1 cellular context compared by ENCODE assay signal in the genomic region with DNA sequence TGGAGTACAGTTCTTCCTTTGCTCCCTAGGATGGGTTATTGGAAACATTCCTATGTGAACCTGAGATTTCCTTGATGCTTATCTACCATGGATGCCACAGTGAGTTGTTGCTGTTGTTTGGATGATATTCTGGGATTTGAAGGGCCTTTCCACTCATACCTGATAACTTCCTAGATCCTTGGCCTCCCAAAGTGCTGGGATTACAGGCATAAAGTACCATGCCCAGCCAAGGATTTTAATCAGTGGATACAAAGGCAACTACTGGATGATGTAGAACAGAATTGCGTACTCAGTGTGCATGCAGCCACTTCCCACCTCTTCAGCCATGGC.
TF ChIP-seq lines count a peak whose summit lies in the region.

No MANE protein-coding gene starts in this region.

TF ChIP-seq in K562, 482 proteins besides CTCF, POLR2A, EP300 and RAD21:
- TF ChIP-seq, protein P1, sequence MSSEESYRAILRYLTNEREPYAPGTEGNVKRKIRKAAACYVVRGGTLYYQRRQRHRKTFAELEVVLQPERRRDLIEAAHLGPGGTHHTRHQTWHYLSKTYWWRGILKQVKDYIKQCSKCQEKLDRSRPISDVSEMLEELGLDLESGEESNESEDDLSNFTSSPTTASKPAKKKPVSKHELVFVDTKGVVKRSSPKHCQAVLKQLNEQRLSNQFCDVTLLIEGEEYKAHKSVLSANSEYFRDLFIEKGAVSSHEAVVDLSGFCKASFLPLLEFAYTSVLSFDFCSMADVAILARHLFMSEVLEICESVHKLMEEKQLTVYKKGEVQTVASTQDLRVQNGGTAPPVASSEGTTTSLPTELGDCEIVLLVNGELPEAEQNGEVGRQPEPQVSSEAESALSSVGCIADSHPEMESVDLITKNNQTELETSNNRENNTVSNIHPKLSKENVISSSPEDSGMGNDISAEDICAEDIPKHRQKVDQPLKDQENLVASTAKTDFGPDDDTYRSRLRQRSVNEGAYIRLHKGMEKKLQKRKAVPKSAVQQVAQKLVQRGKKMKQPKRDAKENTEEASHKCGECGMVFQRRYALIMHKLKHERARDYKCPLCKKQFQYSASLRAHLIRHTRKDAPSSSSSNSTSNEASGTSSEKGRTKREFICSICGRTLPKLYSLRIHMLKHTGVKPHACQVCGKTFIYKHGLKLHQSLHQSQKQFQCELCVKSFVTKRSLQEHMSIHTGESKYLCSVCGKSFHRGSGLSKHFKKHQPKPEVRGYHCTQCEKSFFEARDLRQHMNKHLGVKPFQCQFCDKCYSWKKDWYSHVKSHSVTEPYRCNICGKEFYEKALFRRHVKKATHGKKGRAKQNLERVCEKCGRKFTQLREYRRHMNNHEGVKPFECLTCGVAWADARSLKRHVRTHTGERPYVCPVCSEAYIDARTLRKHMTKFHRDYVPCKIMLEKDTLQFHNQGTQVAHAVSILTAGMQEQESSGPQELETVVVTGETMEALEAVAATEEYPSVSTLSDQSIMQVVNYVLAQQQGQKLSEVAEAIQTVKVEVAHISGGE (CRISPR knock-in tag; IDR thresholded peaks at IDR 0.05): no peak
- TF ChIP-seq, protein P2, sequence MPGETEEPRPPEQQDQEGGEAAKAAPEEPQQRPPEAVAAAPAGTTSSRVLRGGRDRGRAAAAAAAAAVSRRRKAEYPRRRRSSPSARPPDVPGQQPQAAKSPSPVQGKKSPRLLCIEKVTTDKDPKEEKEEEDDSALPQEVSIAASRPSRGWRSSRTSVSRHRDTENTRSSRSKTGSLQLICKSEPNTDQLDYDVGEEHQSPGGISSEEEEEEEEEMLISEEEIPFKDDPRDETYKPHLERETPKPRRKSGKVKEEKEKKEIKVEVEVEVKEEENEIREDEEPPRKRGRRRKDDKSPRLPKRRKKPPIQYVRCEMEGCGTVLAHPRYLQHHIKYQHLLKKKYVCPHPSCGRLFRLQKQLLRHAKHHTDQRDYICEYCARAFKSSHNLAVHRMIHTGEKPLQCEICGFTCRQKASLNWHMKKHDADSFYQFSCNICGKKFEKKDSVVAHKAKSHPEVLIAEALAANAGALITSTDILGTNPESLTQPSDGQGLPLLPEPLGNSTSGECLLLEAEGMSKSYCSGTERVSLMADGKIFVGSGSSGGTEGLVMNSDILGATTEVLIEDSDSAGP (CRISPR knock-in tag; IDR thresholded peaks at IDR 0.05): no peak
- TF ChIP-seq HMGN3 (IDR thresholded peaks at IDR 0.05; ENCODE audit: borderline replicate concordance, extremely low read depth, insufficient read length, low read depth, low read length) (no peak), ZNF644 (tag; IDR thresholded peaks at IDR 0.05; ENCODE audit: low read depth) (0 out of 2 replicates have a peak, but pooled peaks have one; percentile 11)
